Comparison of ENCODE assay signal across 21 cellular contexts in genomic region chr10:130606001-130606405, GRCh38.
"Had no signal": no experiment of that assay in that cellular context is flagged by ENCODE, and none has a peak within 500 bp of the region (broad histone marks: within the 10 kb centered on the region; RNA-seq: fewer than 3 reads in every experiment).

No MANE protein-coding gene starts in this region.

- ATAC-seq: activated CD8-positive, alpha-beta memory T cell treated with anti-CD3 and anti-CD28 coated beads, Interleukin-2, amount 10 ng/mL, durations not matched to agents 7 days and 5 days; activated CD8-positive, alpha-beta T cell treated with anti-CD3 and anti-CD28 coated beads, Interleukin-2, amount 10 ng/mL, durations not matched to agents 7 days and 5 days; activated T-cell treated with anti-CD3 and anti-CD28 coated beads, Interleukin-2, amount 50 U/mL, for 72 hours; psoas muscle had no signal

- H3K9me3 ChIP-seq: ovary had no signal

- H3K4me1 Mint-ChIP-seq: activated CD8-positive, alpha-beta memory T cell treated with anti-CD3 and anti-CD28 coated beads, Interleukin-2, amount 10 ng/mL, durations not matched to agents 7 days and 5 days; central memory CD8-positive, alpha-beta T cell; memory B cell had no signal

- H3K9me3 Mint-ChIP-seq: memory B cell had no signal

- H3K36me3 Mint-ChIP-seq: activated CD8-positive, alpha-beta memory T cell treated with anti-CD3 and anti-CD28 coated beads, Interleukin-2, amount 10 ng/mL, durations not matched to agents 7 days and 5 days; activated naive CD8-positive, alpha-beta T cell; memory B cell had no signal

- H3K27me3 ChIP-seq: ovary, right atrium auricular region, tibial nerve had no signal

- H3K27ac Mint-ChIP-seq: activated CD8-positive, alpha-beta memory T cell treated with anti-CD3 and anti-CD28 coated beads, Interleukin-2, amount 10 ng/mL, durations not matched to agents 7 days and 5 days; activated CD8-positive, alpha-beta T cell treated with anti-CD3 and anti-CD28 coated beads, Interleukin-2, amount 10 ng/mL, durations not matched to agents 7 days and 5 days; activated naive CD8-positive, alpha-beta T cell; activated T-cell treated with anti-CD3 and anti-CD28 coated beads, Interleukin-2, amount 50 U/mL, for 72 hours; memory B cell had no signal

- H3K4me1 ChIP-seq: psoas muscle, right atrium auricular region, tibial nerve had no signal

- H3K4me3 Mint-ChIP-seq: activated CD8-positive, alpha-beta memory T cell treated with anti-CD3 and anti-CD28 coated beads, Interleukin-2, amount 10 ng/mL, durations not matched to agents 7 days and 5 days; activated CD8-positive, alpha-beta T cell treated with anti-CD3 and anti-CD28 coated beads, Interleukin-2, amount 10 ng/mL, durations not matched to agents 7 days and 5 days; activated naive CD8-positive, alpha-beta T cell; activated T-cell treated with anti-CD3 and anti-CD28 coated beads, Interleukin-2, amount 50 U/mL, for 72 hours; central memory CD8-positive, alpha-beta T cell; memory B cell; nephron had no signal

- H3K4me3 ChIP-seq: ovary, psoas muscle, right atrium auricular region, tibial nerve had no signal

- H3K27me3 Mint-ChIP-seq: activated CD8-positive, alpha-beta memory T cell treated with anti-CD3 and anti-CD28 coated beads, Interleukin-2, amount 10 ng/mL, durations not matched to agents 7 days and 5 days had no signal

- H3K36me3 ChIP-seq: ovary, right atrium auricular region, tibial nerve had no signal

- DNase-seq: activated CD4-positive, CD25-positive, alpha-beta regulatory T cell treated with anti-CD3 and anti-CD28 coated beads, Interleukin-2, amount 50 U/mL, for 72 hours; activated CD8-positive, alpha-beta memory T cell treated with anti-CD3 and anti-CD28 coated beads, Interleukin-2, amount 10 ng/mL, durations not matched to agents 7 days and 5 days; activated CD8-positive, alpha-beta T cell treated with anti-CD3 and anti-CD28 coated beads, Interleukin-2, amount 10 ng/mL, durations not matched to agents 7 days and 5 days; activated naive CD4-positive, alpha-beta T cell treated with Interleukin-2 at 50 U/mL for 16 hours; activated T-cell treated with anti-CD3 and anti-CD28 coated beads, Interleukin-2, amount 50 U/mL, for 72 hours; anterior cingulate cortex; dermis blood vessel endothelial cell; effector CD8-positive, alpha-beta T cell; ovary; psoas muscle; stimulated activated CD4-positive, alpha-beta T cell treated with anti-CD3 and anti-CD28 coated beads, Interleukin-15, amount 100 ng/mL, for 24 hours; stimulated activated CD4-positive, alpha-beta T cell treated with anti-CD3 and anti-CD28 coated beads, Interleukin-2, amount 100 ng/mL, for 24 hours; stimulated activated naive CD4-positive, alpha-beta T cell; T-helper 2 cell had no signal

- H3K27ac ChIP-seq: epithelial cell of prostate, ovary, psoas muscle, right atrium auricular region, tibial nerve had no signal
